ENCODE assay signal across 8 cellular contexts in the genomic region with DNA sequence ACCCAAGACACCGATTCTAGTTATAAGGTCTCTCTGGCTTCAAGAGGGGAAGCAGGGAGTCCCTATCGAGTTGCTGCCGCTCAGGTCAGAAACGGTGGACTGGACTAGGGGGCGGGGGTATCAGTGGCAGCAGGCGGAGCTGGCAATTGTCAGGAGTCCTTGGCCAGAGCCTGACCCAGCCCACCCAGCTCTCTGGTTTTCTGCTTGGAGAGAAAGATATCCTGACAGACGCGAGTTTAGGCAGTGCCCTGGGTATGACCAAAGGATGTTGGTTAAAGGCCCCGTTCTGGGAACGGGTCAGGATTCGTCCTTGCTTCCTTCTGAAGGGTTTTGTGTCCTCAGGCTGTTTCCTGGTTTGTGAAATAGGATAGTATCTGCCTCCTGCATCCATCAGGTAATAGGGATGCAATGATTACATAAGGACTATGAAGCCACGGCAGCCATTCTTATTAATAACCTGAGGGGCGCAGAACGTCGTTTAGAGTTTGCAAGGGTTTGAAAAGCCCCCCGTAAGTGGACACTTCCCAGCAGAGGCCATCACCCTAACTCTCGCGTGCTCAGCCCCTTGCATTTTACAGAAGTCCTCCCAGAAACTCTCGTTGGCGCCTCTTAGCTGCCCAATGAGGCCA. TPM values are rescaled to one million over a fixed set of nuclear protein-coding genes. Genes with fewer than 3 reads are reported as not detected.
DNase-seq lines count a peak whose midpoint lies in the region; ATAC-seq and TF ChIP-seq lines count a peak whose summit lies in the region.

No MANE protein-coding gene starts in this region.

- H3K4me3 ChIP-seq in gastroesophageal sphincter = peak overlapping the region; percentile 79 to 87

- peaks cover 0 to 6% of the 10 kb centered on the region in 2 donors for H3K36me3 ChIP-seq in gastroesophageal sphincter

- no peak for TF ChIP-seq CTCF in gastroesophageal sphincter (IDR thresholded peaks at IDR 0.05)

- H3K4me1 ChIP-seq in gastroesophageal sphincter = peaks cover 0 to 56% (median 23%) of the 10 kb centered on the region in 3 donors

- 0 to 4% methylated on average over 4 to 7 of the region's 20 CpGs for WGBS in gastroesophageal sphincter (ENCODE audit: low coverage in 1 of 2), 2 donors

- DNase-seq in DMS79 (lab: John Stamatoyannopoulos, UW) = peak; percentile 63
- peak; percentile 79 for DNase-seq in NCI-H1092 treated with DMSO at 0.1 percent for 48 hours (lab: John Stamatoyannopoulos, UW)
- peak; percentile 5 for DNase-seq in activated T-cell treated with anti-CD3 and anti-CD28 coated beads for 4 hours
- peak in 39 of 56 donors; percentile 6 to 65 (median 30) for DNase-seq in nucleus accumbens (lab: John Stamatoyannopoulos, UW)
- no peak for DNase-seq in NCI-H526 treated with DMSO at 0.1 percent for 48 hours (lab: John Stamatoyannopoulos, UW)

- H3K9me3 ChIP-seq in gastroesophageal sphincter = no peaks in the 10 kb centered on the region

- H3K27me3 ChIP-seq in gastroesophageal sphincter = no peaks in the 10 kb centered on the region

- TF ChIP-seq EP300 in gastroesophageal sphincter (IDR thresholded peaks at IDR 0.05) = no peak

- peak; percentile 14 for ATAC-seq in GM21619 (IDR thresholded peaks at IDR 0.05; ENCODE audit: unreplicated experiment)
- ATAC-seq in gastroesophageal sphincter = no peak
- no peak for ATAC-seq in GM21360 (IDR thresholded peaks at IDR 0.05; ENCODE audit: unreplicated experiment)

- no peak for TF ChIP-seq POLR2A in gastroesophageal sphincter (IDR thresholded peaks at IDR 0.05)

- peak overlapping the region; percentile 88 to 97 (median 96) for H3K27ac ChIP-seq in gastroesophageal sphincter

RNA-seq across cellular contexts. Expression of gene DEPDC5, which starts 0.7 kb away (rescaled TPM):
- 10 to 100 TPM; 10.5 to 27.9 (median 16.0) TPM for total RNA-seq in gastroesophageal sphincter

RNA-seq across cellular contexts. Expression of gene PRR14L, which starts 3.2 kb away (rescaled TPM):
- 10 to 100 TPM; 16.0 to 24.5 (median 19.0) TPM for total RNA-seq in gastroesophageal sphincter
